Comparison of ENCODE assay signal across 1 cellular context in genomic region chr5:139451176-139451575, GRCh38.
A peak's percentile ranks its signal among the peaks of the same experiment; 100 is the strongest.
TF ChIP-seq lines count a peak whose summit lies in the region.

No MANE protein-coding gene starts in this region.

TF ChIP-seq in K562, 482 proteins besides CTCF, POLR2A, EP300 and RAD21:
- TF ChIP-seq MCM7 (IDR thresholded peaks at IDR 0.05) = no peak
- 0 out of 2 replicates have a peak, but pooled peaks have one; percentile 78 for TF ChIP-seq TSC22D4 (tag; IDR thresholded peaks at IDR 0.05)
- TF ChIP-seq STAT5B (CRISPR knock-in tag; IDR thresholded peaks at IDR 0.05) = no peak
- peak; percentile 23 for TF ChIP-seq PHF20 (IDR thresholded peaks at IDR 0.05; ENCODE audit: partially characterized antibody)
- TF ChIP-seq NKRF (IDR thresholded peaks at IDR 0.05; ENCODE audit: borderline replicate concordance) = peak; percentile 28; the same call in 1 of the 2 replicates
- TF ChIP-seq MLLT1 (IDR thresholded peaks at IDR 0.05) = 0 out of 4 replicates have a peak, but pooled peaks of 1 of the 2 experiments have one; percentile 18
- 0 out of 4 replicates have a peak, but pooled peaks of 1 of the 2 experiments have one; percentile 5 for TF ChIP-seq TRIM24 (IDR thresholded peaks at IDR 0.05)
- no peak for TF ChIP-seq GATAD2B (IDR thresholded peaks at IDR 0.05; ENCODE audit: borderline replicate concordance)
- 0 out of 2 replicates have a peak, but pooled peaks have one; percentile 29 for TF ChIP-seq ZBTB5 (IDR thresholded peaks at IDR 0.05)
- TF ChIP-seq PBX2 (CRISPR knock-in tag; IDR thresholded peaks at IDR 0.05; ENCODE audit: low read depth) = no peak
- TF ChIP-seq PBX2 (tag; conservative IDR thresholded peaks at IDR 0.05; ENCODE audit: low read depth) = no peak
